ENCODE assay signal across 8 cellular contexts in genomic region chr13:48533207-48533499, GRCh38. TPM values are rescaled to one million over a fixed set of nuclear protein-coding genes. Genes with fewer than 3 reads are reported as not detected.
DNase-seq lines count a peak whose midpoint lies in the region; ATAC-seq and TF ChIP-seq lines count a peak whose summit lies in the region.

No MANE protein-coding gene starts in this region.

- peaks cover 29% of the 10 kb centered on the region for H3K9me3 Mint-ChIP-seq in T-helper 2 cell treated with Interferon-gamma antibody and Interleukin-4, amounts not matched to agents 5 μg/mL and 100 μg/mL, for 36 hours
- H3K9me3 Mint-ChIP-seq in MCF 10A (ENCODE audit: unreplicated experiment), result peaks cover 11% of the 10 kb centered on the region

- WGBS in right lobe of liver (ENCODE audit: insufficient coverage, low coverage, low lambda C conversion rate, missing lambda C conversion rate), result 7% methylated on average over 9 of the region's 16 CpGs
- 2 to 3% methylated on average over 8 to 16 of the region's 16 CpGs for WGBS in tibial nerve, 2 donors

- TF ChIP-seq POLR2A in right lobe of liver (IDR thresholded peaks at IDR 0.05) (no peak), tibial nerve (IDR thresholded peaks at IDR 0.05) (no peak)

- H3K4me1 ChIP-seq in right lobe of liver (peaks cover 0 to 2% (median under 1%) of the 10 kb centered on the region in 4 donors), tibial nerve (peaks cover 0 to 26% (median 11%) of the 10 kb centered on the region in 4 donors)

- H3K4me3 ChIP-seq in right lobe of liver, result peak overlapping the region; percentile 70 to 86 (median 78)
- peak overlapping the region; percentile 63 to 88 (median 75) for H3K4me3 ChIP-seq in tibial nerve

- H3K27me3 ChIP-seq in right lobe of liver, result no peaks in the 10 kb centered on the region
- no peaks in the 10 kb centered on the region for H3K27me3 ChIP-seq in tibial nerve

- peak in 2 of 4 donors; percentile 1 for ATAC-seq in right lobe of liver
- ATAC-seq in HG02870 (IDR thresholded peaks at IDR 0.05; ENCODE audit: unreplicated experiment), result no peak
- no peak for ATAC-seq in GM21528 (IDR thresholded peaks at IDR 0.05; ENCODE audit: low FRiP score, unreplicated experiment)

- TSS peak; percentile 78 for BruUV-seq in MCF 10A (replicated peaks; lab: Mats Ljungman, UMichigan)

- H3K36me3 ChIP-seq in right lobe of liver (no peaks in the 10 kb centered on the region), tibial nerve (no peaks in the 10 kb centered on the region)

- POLR2A ChIA-PET in MCF 10A (lab: Yijun Ruan, JAX), result interaction anchor here (0.6 to 2.7 kb wide), 14 partner anchors 9 to 267 kb away, joined by 3 to 12 read pairs (median 6); partner anchors contain the start of genes LPAR6 and RB1

- H3K27ac ChIP-seq in right lobe of liver (peak overlapping the region; percentile 95 to 98 (median 96)), tibial nerve (peak overlapping the region; percentile 97 to 99 (median 98))

- no peak for TF ChIP-seq CTCF in MCF 10A (IDR thresholded peaks at IDR 0.05; ENCODE audit: unreplicated experiment)
- no peak for TF ChIP-seq CTCF in right lobe of liver (IDR thresholded peaks at IDR 0.05)
- no peak for TF ChIP-seq CTCF in tibial nerve (IDR thresholded peaks at IDR 0.05)

- no peak for DNase-seq in T-helper 2 cell treated with Interferon-gamma antibody and Interleukin-4, amounts not matched to agents 5 μg/mL and 100 μg/mL, for 36 hours (ENCODE audit: low spot score)
- DNase-seq in T-helper 2 cell, result no peak
- peak; percentile 0 for DNase-seq in MCF 10A (ENCODE audit: unreplicated experiment)
- DNase-seq in right lobe of liver, result no peak
- DNase-seq in tibial nerve (ENCODE audit: low spot score in 2 of 2), result no peak
- no peak for DNase-seq in GOT3 (lab: John Stamatoyannopoulos, UW)

- peaks cover 5% of the 10 kb centered on the region for H3K27me3 Mint-ChIP-seq in T-helper 2 cell treated with Interferon-gamma antibody and Interleukin-4, amounts not matched to agents 5 μg/mL and 100 μg/mL, for 36 hours (ENCODE audit: low read depth)
- no peaks in the 10 kb centered on the region for H3K27me3 Mint-ChIP-seq in MCF 10A (ENCODE audit: insufficient read depth, unreplicated experiment)

- peaks cover 28% of the 10 kb centered on the region for H3K36me3 Mint-ChIP-seq in T-helper 2 cell treated with Interferon-gamma antibody and Interleukin-4, amounts not matched to agents 5 μg/mL and 100 μg/mL, for 36 hours (ENCODE audit: low read depth)
- H3K36me3 Mint-ChIP-seq in MCF 10A (ENCODE audit: insufficient read depth, unreplicated experiment), result peaks cover 13% of the 10 kb centered on the region

- H3K4me1 Mint-ChIP-seq in T-helper 2 cell treated with Interferon-gamma antibody and Interleukin-4, amounts not matched to agents 5 μg/mL and 100 μg/mL, for 36 hours (ENCODE audit: low read depth), result peaks cover 41% of the 10 kb centered on the region
- H3K4me1 Mint-ChIP-seq in MCF 10A (ENCODE audit: insufficient read depth, unreplicated experiment), result no peaks in the 10 kb centered on the region

- no peak for TF ChIP-seq EP300 in tibial nerve (IDR thresholded peaks at IDR 0.05)

- intact Hi-C loops in MCF 10A (cut with micrococcal nuclease), result no loop called here
- intact Hi-C loops in right lobe of liver (cut with DNase I), result no loop called here

- no peaks in the 10 kb centered on the region for H3K9me3 ChIP-seq in right lobe of liver
- H3K9me3 ChIP-seq in tibial nerve, result peaks cover 0 to 2% (median 0%) of the 10 kb centered on the region in 4 donors

- peak overlapping the region; percentile 91 for H3K4me3 Mint-ChIP-seq in T-helper 2 cell treated with Interferon-gamma antibody and Interleukin-4, amounts not matched to agents 5 μg/mL and 100 μg/mL, for 36 hours
- peak overlapping the region; percentile 80 for H3K4me3 Mint-ChIP-seq in MCF 10A (ENCODE audit: unreplicated experiment)

- CTCF ChIA-PET in MCF 10A (lab: Yijun Ruan, JAX), result interaction anchor here (0.6 to 1.1 kb wide), 2 partner anchors 37 to 1856 kb away, joined by 3 read pairs; no protein-coding TSS in a partner anchor

- H3K27ac Mint-ChIP-seq in T-helper 2 cell treated with Interferon-gamma antibody and Interleukin-4, amounts not matched to agents 5 μg/mL and 100 μg/mL, for 36 hours, result peak overlapping the region; percentile 97
- H3K27ac Mint-ChIP-seq in MCF 10A (ENCODE audit: low read depth, unreplicated experiment), result peak overlapping the region; percentile 76

RNA-seq across cellular contexts. Expression of gene RCBTB2, which starts 0.3 kb away (rescaled TPM):
- 2.4 TPM in 2 replicates for total RNA-seq in MCF 10A (2022)
- 1 to 10 TPM; 2.6 to 7.5 (median 4.8) TPM for total RNA-seq in right lobe of liver
- total RNA-seq in tibial nerve, result 10 to 100 TPM in 1 of 4 donors, 1 to 10 TPM in 3; 7.0 to 10.6 (median 8.5) TPM
